25 cellular contexts compared by ENCODE assay signal in genomic region chr20:33657704-33658095, GRCh38. TPM values are rescaled to one million over a fixed set of nuclear protein-coding genes. Genes with fewer than 3 reads are reported as not detected.
"Had no signal": no experiment of that assay in that cellular context is flagged by ENCODE, and none has a peak within 500 bp of the region (broad histone marks: within the 10 kb centered on the region; RNA-seq: fewer than 3 reads in every experiment).

No MANE protein-coding gene starts in this region.

- ATAC-seq: activated CD4-positive, alpha-beta T cell treated with anti-CD3 and anti-CD28 coated beads for 36 hours; left ventricle myocardium superior; mucosa of descending colon; sciatic nerve; stimulated activated naive B cell treated with anti-CD40 and anti-IgM and Interleukin-4, amounts not matched to agents 10 μg/mL and 1 μg/mL and 100 μg/mL, for 72 hours; T-cell; upper lobe of right lung had no signal

- H3K27me3 ChIP-seq: suprapubic skin, tibial artery, upper lobe of right lung had no signal

- H3K9me3 Mint-ChIP-seq: activated T-cell treated with anti-CD3 and anti-CD28 coated beads, Interleukin-2, amount 50 U/mL, for 24 hours; nephron progenitor cell; stimulated activated naive B cell treated with anti-CD40 and anti-IgM and Interleukin-4, amounts not matched to agents 10 μg/mL and 1 μg/mL and 100 μg/mL, for 72 hours; T-cell had no signal

- H3K27ac Mint-ChIP-seq: activated CD4-positive, alpha-beta T cell treated with anti-CD3 and anti-CD28 coated beads for 36 hours; activated T-cell treated with anti-CD3 and anti-CD28 coated beads, Interleukin-2, amount 50 U/mL, for 24 hours; nephron progenitor cell; stimulated activated naive B cell treated with anti-CD40 and anti-IgM and Interleukin-4, amounts not matched to agents 10 μg/mL and 1 μg/mL and 100 μg/mL, for 72 hours; T-cell had no signal

- H3K36me3 Mint-ChIP-seq: T-cell had no signal

- H3K4me3 Mint-ChIP-seq: activated CD4-positive, alpha-beta T cell treated with anti-CD3 and anti-CD28 coated beads for 36 hours; activated T-cell treated with anti-CD3 and anti-CD28 coated beads, Interleukin-2, amount 50 U/mL, for 24 hours; nephron progenitor cell; stimulated activated naive B cell treated with anti-CD40 and anti-IgM and Interleukin-4, amounts not matched to agents 10 μg/mL and 1 μg/mL and 100 μg/mL, for 72 hours; T-cell had no signal

- H3K27me3 Mint-ChIP-seq: activated CD4-positive, alpha-beta T cell treated with anti-CD3 and anti-CD28 coated beads for 36 hours; activated T-cell treated with anti-CD3 and anti-CD28 coated beads, Interleukin-2, amount 50 U/mL, for 24 hours; stimulated activated naive B cell treated with anti-CD40 and anti-IgM and Interleukin-4, amounts not matched to agents 10 μg/mL and 1 μg/mL and 100 μg/mL, for 72 hours had no signal

- H3K4me3 ChIP-seq: mucosa of descending colon, smooth muscle cell, suprapubic skin, tibial artery, upper lobe of right lung had no signal

- H3K4me1 ChIP-seq: upper lobe of right lung had no signal

- H3K9me3 ChIP-seq: mucosa of descending colon, suprapubic skin, tibial artery, upper lobe of right lung had no signal

- DNase-seq: activated CD4-positive, alpha-beta T cell treated with anti-CD3 and anti-CD28 coated beads for 36 hours; activated CD4-positive, alpha-beta T cell treated with anti-CD3 and anti-CD28 coated beads, Interleukin-2, amount 50 U/mL, for 4 hours; activated CD4-positive, CD25-positive, alpha-beta regulatory T cell; activated CD8-positive, alpha-beta memory T cell treated with anti-CD3 and anti-CD28 coated beads, Interleukin-2, amount 50 U/mL, for 48 hours; activated gamma-delta T cell treated with Interleukin-2 at 50 U/mL for 16 hours; activated naive CD4-positive, alpha-beta T cell treated with anti-CD3 and anti-CD28 coated beads, Interleukin-2, amount 50 U/mL, for 16 hours; activated T-cell treated with anti-CD3 and anti-CD28 coated beads, Interleukin-2, amount 50 U/mL, for 24 hours; amniotic stem cell; caudate nucleus; cortex of kidney; foreskin fibroblast; left ventricle myocardium superior; nephron progenitor cell; stimulated activated CD4-positive, alpha-beta T cell treated with anti-CD3 and anti-CD28 coated beads, Interleukin-2, amount 100 ng/mL, for 24 hours; stimulated activated naive B cell treated with anti-CD40 and anti-IgM and Interleukin-4, amounts not matched to agents 10 μg/mL and 1 μg/mL and 100 μg/mL, for 72 hours; T-cell; upper lobe of right lung had no signal

- H3K27ac ChIP-seq: suprapubic skin, tibial artery, upper lobe of right lung had no signal

RNA-seq across cellular contexts. Expression of gene C20orf144, which starts 4.4 kb away (rescaled TPM):
- total RNA-seq: endothelial cell of umbilical vein, left ventricle myocardium superior, mesenteric fat pad, sciatic nerve, suprapubic skin had no signal
- polyA plus RNA-seq: endothelial cell of umbilical vein had no signal

RNA-seq across cellular contexts. Expression of gene ACTL10, which starts 9.0 kb away (rescaled TPM):
- total RNA-seq: myocyte had no signal
